1 cellular context compared by ENCODE assay signal in the genomic region with DNA sequence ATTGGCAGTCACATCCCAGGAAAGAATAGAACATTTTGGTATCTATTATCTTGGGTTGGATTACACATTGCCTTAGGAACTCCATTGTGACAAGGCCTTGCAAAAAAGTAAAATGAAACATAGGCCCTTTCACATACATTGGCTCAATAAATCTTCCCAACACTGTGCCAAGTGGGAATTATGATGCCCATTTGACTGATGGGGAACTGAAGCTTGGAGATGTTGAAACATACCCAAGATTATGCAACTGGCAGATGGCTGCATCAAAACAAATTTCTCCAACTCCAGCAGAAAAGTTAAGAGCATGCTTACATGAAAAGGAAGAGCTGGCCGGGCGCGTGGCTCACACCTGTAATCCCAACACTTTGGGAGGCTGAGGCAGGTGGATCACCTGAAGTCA.
TF ChIP-seq lines count a peak whose summit lies in the region.

No MANE protein-coding gene starts in this region.

TF ChIP-seq in GM12878, 131 proteins besides CTCF, POLR2A, EP300 and RAD21:
- TF ChIP-seq, protein P1, sequence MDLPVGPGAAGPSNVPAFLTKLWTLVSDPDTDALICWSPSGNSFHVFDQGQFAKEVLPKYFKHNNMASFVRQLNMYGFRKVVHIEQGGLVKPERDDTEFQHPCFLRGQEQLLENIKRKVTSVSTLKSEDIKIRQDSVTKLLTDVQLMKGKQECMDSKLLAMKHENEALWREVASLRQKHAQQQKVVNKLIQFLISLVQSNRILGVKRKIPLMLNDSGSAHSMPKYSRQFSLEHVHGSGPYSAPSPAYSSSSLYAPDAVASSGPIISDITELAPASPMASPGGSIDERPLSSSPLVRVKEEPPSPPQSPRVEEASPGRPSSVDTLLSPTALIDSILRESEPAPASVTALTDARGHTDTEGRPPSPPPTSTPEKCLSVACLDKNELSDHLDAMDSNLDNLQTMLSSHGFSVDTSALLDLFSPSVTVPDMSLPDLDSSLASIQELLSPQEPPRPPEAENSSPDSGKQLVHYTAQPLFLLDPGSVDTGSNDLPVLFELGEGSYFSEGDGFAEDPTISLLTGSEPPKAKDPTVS (IDR thresholded peaks at IDR 0.05; ENCODE audit: low read depth, low read length): no peak
- TF ChIP-seq, protein P2, sequence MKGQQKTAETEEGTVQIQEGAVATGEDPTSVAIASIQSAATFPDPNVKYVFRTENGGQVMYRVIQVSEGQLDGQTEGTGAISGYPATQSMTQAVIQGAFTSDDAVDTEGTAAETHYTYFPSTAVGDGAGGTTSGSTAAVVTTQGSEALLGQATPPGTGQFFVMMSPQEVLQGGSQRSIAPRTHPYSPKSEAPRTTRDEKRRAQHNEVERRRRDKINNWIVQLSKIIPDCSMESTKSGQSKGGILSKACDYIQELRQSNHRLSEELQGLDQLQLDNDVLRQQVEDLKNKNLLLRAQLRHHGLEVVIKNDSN (IDR thresholded peaks at IDR 0.05; ENCODE audit: borderline replicate concordance, extremely low read length, insufficient read depth, low read depth, low read length): no peak
- TF ChIP-seq, protein P3, sequence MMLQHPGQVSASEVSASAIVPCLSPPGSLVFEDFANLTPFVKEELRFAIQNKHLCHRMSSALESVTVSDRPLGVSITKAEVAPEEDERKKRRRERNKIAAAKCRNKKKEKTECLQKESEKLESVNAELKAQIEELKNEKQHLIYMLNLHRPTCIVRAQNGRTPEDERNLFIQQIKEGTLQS (IDR thresholded peaks at IDR 0.05; ENCODE audit: borderline replicate concordance, extremely low read depth, low read depth, low read length): no peak
- TF ChIP-seq SPI1 (IDR thresholded peaks at IDR 0.05; ENCODE audit: borderline replicate concordance, insufficient read depth, low read depth, low read length) (no peak), CREB1 (IDR thresholded peaks at IDR 0.05; ENCODE audit: low read depth) (no peak), KDM1A (IDR thresholded peaks at IDR 0.05; ENCODE audit: borderline replicate concordance) (no peak), MTA3 (IDR thresholded peaks at IDR 0.05; ENCODE audit: borderline replicate concordance, low read length) (no peak), TCF7 (IDR thresholded peaks at IDR 0.05; ENCODE audit: borderline replicate concordance) (no peak), RFX5 (IDR thresholded peaks at IDR 0.05; ENCODE audit: low read depth, low read length) (no peak), SMAD5 (IDR thresholded peaks at IDR 0.05; ENCODE audit: low read depth) (no peak), RELA (IDR thresholded peaks at IDR 0.05; ENCODE audit: borderline replicate concordance, partially characterized antibody) (no peak), FOS (IDR thresholded peaks at IDR 0.05; ENCODE audit: borderline replicate concordance, extremely low read depth, insufficient read length) (no peak), YY1 (IDR thresholded peaks at IDR 0.05; ENCODE audit: low read depth, low read length) (no peak), GABPA (IDR thresholded peaks at IDR 0.05; ENCODE audit: low read depth) (no peak), EED (IDR thresholded peaks at IDR 0.05; ENCODE audit: low read depth) (no peak), BRCA1 (IDR thresholded peaks at IDR 0.05; ENCODE audit: low read depth, low read length) (no peak), PAX8 (IDR thresholded peaks at IDR 0.05) (no peak)
- TF ChIP-seq, protein P4, sequence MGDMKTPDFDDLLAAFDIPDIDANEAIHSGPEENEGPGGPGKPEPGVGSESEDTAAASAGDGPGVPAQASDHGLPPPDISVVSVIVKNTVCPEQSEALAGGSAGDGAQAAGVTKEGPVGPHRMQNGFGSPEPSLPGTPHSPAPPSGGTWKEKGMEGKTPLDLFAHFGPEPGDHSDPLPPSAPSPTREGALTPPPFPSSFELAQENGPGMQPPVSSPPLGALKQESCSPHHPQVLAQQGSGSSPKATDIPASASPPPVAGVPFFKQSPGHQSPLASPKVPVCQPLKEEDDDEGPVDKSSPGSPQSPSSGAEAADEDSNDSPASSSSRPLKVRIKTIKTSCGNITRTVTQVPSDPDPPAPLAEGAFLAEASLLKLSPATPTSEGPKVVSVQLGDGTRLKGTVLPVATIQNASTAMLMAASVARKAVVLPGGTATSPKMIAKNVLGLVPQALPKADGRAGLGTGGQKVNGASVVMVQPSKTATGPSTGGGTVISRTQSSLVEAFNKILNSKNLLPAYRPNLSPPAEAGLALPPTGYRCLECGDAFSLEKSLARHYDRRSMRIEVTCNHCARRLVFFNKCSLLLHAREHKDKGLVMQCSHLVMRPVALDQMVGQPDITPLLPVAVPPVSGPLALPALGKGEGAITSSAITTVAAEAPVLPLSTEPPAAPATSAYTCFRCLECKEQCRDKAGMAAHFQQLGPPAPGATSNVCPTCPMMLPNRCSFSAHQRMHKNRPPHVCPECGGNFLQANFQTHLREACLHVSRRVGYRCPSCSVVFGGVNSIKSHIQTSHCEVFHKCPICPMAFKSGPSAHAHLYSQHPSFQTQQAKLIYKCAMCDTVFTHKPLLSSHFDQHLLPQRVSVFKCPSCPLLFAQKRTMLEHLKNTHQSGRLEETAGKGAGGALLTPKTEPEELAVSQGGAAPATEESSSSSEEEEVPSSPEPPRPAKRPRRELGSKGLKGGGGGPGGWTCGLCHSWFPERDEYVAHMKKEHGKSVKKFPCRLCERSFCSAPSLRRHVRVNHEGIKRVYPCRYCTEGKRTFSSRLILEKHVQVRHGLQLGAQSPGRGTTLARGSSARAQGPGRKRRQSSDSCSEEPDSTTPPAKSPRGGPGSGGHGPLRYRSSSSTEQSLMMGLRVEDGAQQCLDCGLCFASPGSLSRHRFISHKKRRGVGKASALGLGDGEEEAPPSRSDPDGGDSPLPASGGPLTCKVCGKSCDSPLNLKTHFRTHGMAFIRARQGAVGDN (IDR thresholded peaks at IDR 0.05): no peak
- TF ChIP-seq, protein P5, sequence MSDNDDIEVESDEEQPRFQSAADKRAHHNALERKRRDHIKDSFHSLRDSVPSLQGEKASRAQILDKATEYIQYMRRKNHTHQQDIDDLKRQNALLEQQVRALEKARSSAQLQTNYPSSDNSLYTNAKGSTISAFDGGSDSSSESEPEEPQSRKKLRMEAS (IDR thresholded peaks at IDR 0.05; ENCODE audit: low read depth, low read length): no peak
